ENCODE assay signal across 8 cellular contexts in the genomic region with DNA sequence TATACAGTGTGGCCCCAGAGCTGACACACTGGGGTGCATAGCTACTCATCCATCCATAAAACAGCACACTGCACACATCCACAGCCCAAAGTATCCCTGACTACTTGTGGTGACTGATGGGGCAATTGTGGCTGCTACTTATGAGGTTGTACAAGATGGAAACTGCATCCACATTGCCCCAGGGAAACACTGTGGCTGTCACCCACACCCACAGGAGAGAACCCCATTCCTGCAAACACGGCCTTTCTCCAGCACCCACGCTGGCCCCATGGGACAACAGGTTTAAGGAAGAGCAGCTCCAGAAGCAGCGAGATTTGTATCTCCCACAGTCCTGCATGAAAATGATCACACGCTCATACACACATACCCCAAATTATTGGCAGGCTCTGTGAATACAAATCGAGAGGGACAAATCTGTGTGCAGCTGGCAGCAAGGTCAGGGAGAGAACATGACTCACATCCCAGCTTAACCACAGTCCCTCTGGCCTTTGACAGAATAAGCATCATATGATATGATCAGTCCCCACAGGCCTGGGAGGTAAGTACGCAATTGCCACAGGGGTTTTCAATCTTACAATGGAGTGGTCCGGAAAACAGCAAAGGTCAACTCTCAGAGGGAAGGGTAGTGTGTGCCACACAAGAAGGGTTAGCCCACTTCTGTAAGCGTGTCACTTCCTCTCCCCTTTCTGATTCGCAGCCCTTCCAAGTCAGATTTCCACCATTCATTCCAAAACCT.
A peak's percentile ranks its signal among the peaks of the same experiment; 100 is the strongest.
DNase-seq lines count a peak whose midpoint lies in the region; ATAC-seq and TF ChIP-seq lines count a peak whose summit lies in the region.

No MANE protein-coding gene starts in this region.

- no peaks in the 10 kb centered on the region for H3K4me1 ChIP-seq in H9 (ENCODE audit: insufficient read depth, low read length)
- peaks cover 0 to 5% (median 0%) of the 10 kb centered on the region in 3 donors for H3K4me1 ChIP-seq in esophagus squamous epithelium

- no peaks in the 10 kb centered on the region for H3K9me3 Mint-ChIP-seq in activated CD8-positive, alpha-beta memory T cell treated with anti-CD3 and anti-CD28 coated beads, Interleukin-2, amount 10 ng/mL, durations not matched to agents 7 days and 5 days (ENCODE audit: low read depth)
- no peaks in the 10 kb centered on the region for H3K9me3 Mint-ChIP-seq in memory B cell
- no peaks in the 10 kb centered on the region for H3K9me3 Mint-ChIP-seq in H9

- no peak overlapping the region for H4K5ac ChIP-seq in H9 (ENCODE audit: insufficient read length, low read depth, low read length)

- H2BK15ac ChIP-seq in H9 (ENCODE audit: low read depth, low read length), result no peak overlapping the region

- no peak overlapping the region for H3K4me3 Mint-ChIP-seq in activated CD8-positive, alpha-beta memory T cell treated with anti-CD3 and anti-CD28 coated beads, Interleukin-2, amount 10 ng/mL, durations not matched to agents 7 days and 5 days
- H3K4me3 Mint-ChIP-seq in memory B cell (peak overlapping the region; percentile 29), H9 (no peak overlapping the region)

- H3K23ac ChIP-seq in H9 (ENCODE audit: insufficient read length, low read depth, low read length), result no peak overlapping the region

- H3K4ac ChIP-seq in H9 (ENCODE audit: low read depth, low read length), result no peak overlapping the region

- H2AFZ ChIP-seq in H9 (ENCODE audit: low read length), result no peak overlapping the region

- no peak overlapping the region for H3K4me2 ChIP-seq in H9 (ENCODE audit: insufficient read depth, insufficient read length, low read length)

- TF ChIP-seq POLR2A in esophagus squamous epithelium (IDR thresholded peaks at IDR 0.05), result no peak

- in situ Hi-C loops in KBM-7 (cut with MboI; ENCODE audit: low pct_unique_long_range_greater_than_20kb, low sequenced_read_pairs), result no loop called here

- WGBS in H9 (ENCODE audit: extremely low coverage, insufficient read length, low lambda C conversion rate), result no CpG with 5 or more reads among the region's 9 CpGs
- WGBS in esophagus squamous epithelium, 2 donors, result 66 to 76% methylated on average over 8 to 9 of the region's 9 CpGs

- no peak overlapping the region for H3T11ph ChIP-seq in H9 (ENCODE audit: low read length)

- no peaks in the 10 kb centered on the region for H3K23me2 ChIP-seq in H9 (ENCODE audit: insufficient read length, low read depth, low read length, poor library complexity, severe bottlenecking)

- no peak for TF ChIP-seq CTCF in GM12865 (IDR thresholded peaks at IDR 0.05; ENCODE audit: insufficient read depth, low read depth, low read length, missing control alignments)
- TF ChIP-seq CTCF in H9 (conservative IDR thresholded peaks at IDR 0.05), result no peak
- TF ChIP-seq CTCF in esophagus squamous epithelium (IDR thresholded peaks at IDR 0.05), result no peak

- H2BK12ac ChIP-seq in H9 (ENCODE audit: insufficient read length, low read depth, low read length), result no peak overlapping the region

- H2BK120ac ChIP-seq in H9 (ENCODE audit: low read depth, low read length, poor library complexity, severe bottlenecking), result no peak overlapping the region

- H2AK5ac ChIP-seq in H9 (ENCODE audit: insufficient read length, low read length), result no peak overlapping the region

- H3K4me3 ChIP-seq in GM12865 (ENCODE audit: low read depth, low read length) (no peak overlapping the region), esophagus squamous epithelium (no peak overlapping the region)

- H2BK5ac ChIP-seq in H9 (ENCODE audit: insufficient read length, low read length), result no peak overlapping the region

- H3K27me3 Mint-ChIP-seq in activated CD8-positive, alpha-beta memory T cell treated with anti-CD3 and anti-CD28 coated beads, Interleukin-2, amount 10 ng/mL, durations not matched to agents 7 days and 5 days, result peaks cover under 1% of the 10 kb centered on the region
- H3K27me3 Mint-ChIP-seq in memory B cell (no peaks in the 10 kb centered on the region), H9 (ENCODE audit: low read depth) (no peaks in the 10 kb centered on the region; the same call in 1 of the 2 replicates)

- no peak overlapping the region for H3K18ac ChIP-seq in H9 (ENCODE audit: insufficient read length, low read depth, low read length)

- no peaks in the 10 kb centered on the region for H3K9me3 ChIP-seq in H9 (ENCODE audit: control insufficient read depth, low read depth, low read length)
- H3K9me3 ChIP-seq in esophagus squamous epithelium, result no peaks in the 10 kb centered on the region

- no peak overlapping the region for H3K9ac ChIP-seq in H9 (ENCODE audit: extremely low read depth, insufficient read length, low read length)

- no peaks in the 10 kb centered on the region for H3K79me2 ChIP-seq in H9 (ENCODE audit: insufficient read depth, low read length)

- H2BK20ac ChIP-seq in H9 (ENCODE audit: low read depth, low read length, poor library complexity, severe bottlenecking), result no peak overlapping the region

- ATAC-seq in HG02763 (IDR thresholded peaks at IDR 0.05; ENCODE audit: unreplicated experiment), result peak; percentile 29
- ATAC-seq in activated CD8-positive, alpha-beta memory T cell treated with anti-CD3 and anti-CD28 coated beads, Interleukin-2, amount 10 ng/mL, durations not matched to agents 7 days and 5 days, result peak; percentile 70
- ATAC-seq in memory B cell (ENCODE audit: low read depth), result no peak

- H4K20me1 ChIP-seq in H9 (ENCODE audit: control insufficient read depth, insufficient read depth, insufficient read length), result no peaks in the 10 kb centered on the region

- peaks cover 0 to 60% (median 7%) of the 10 kb centered on the region in 3 donors for H3K36me3 ChIP-seq in esophagus squamous epithelium

- intact Hi-C loops in esophagus squamous epithelium (cut with DNase I), result no loop called here

- CTCF ChIA-PET in activated CD8-positive, alpha-beta memory T cell treated with anti-CD3 and anti-CD28 coated beads, Interleukin-2, amount 10 ng/mL, durations not matched to agents 7 days and 5 days (lab: Charles Lee), result no interaction called here

- peaks cover 15% of the 10 kb centered on the region for H3K4me1 Mint-ChIP-seq in activated CD8-positive, alpha-beta memory T cell treated with anti-CD3 and anti-CD28 coated beads, Interleukin-2, amount 10 ng/mL, durations not matched to agents 7 days and 5 days
- H3K4me1 Mint-ChIP-seq in memory B cell, result peaks cover 46% of the 10 kb centered on the region
- no peaks in the 10 kb centered on the region for H3K4me1 Mint-ChIP-seq in H9

- H3K27me3 ChIP-seq in H9 (ENCODE audit: insufficient read depth, low read length), result no peaks in the 10 kb centered on the region
- no peaks in the 10 kb centered on the region for H3K27me3 ChIP-seq in esophagus squamous epithelium

- H3K27ac ChIP-seq in H9 (ENCODE audit: insufficient read length, low read depth, low read length) (no peak overlapping the region), esophagus squamous epithelium (peak overlapping the region in 1 of 4 donors; percentile 0)

- no peak overlapping the region for H4K8ac ChIP-seq in H9 (replicated peaks; ENCODE audit: insufficient read length, low read depth, low read length)

- peaks cover 4% of the 10 kb centered on the region for H3K36me3 Mint-ChIP-seq in activated CD8-positive, alpha-beta memory T cell treated with anti-CD3 and anti-CD28 coated beads, Interleukin-2, amount 10 ng/mL, durations not matched to agents 7 days and 5 days
- H3K36me3 Mint-ChIP-seq in memory B cell (peaks cover 7% of the 10 kb centered on the region), H9 (ENCODE audit: insufficient read depth in 1 of 3, low read depth in 3 of 3) (peaks cover 0 to 17% (median 10%) of the 10 kb centered on the region in 3 experiments; a peak in 4 of 7 replicates)

- H3K56ac ChIP-seq in H9 (ENCODE audit: insufficient read length, low read depth, low read length), result no peak overlapping the region

- no peak overlapping the region for H3K14ac ChIP-seq in H9 (ENCODE audit: insufficient read depth, low read length)

- H3K79me1 ChIP-seq in H9 (ENCODE audit: insufficient read depth, low read depth, low read length, poor library complexity, severe bottlenecking), result no peaks in the 10 kb centered on the region

- DNase-seq in GM12865 (ENCODE audit: low read depth) (peak; percentile 74), memory B cell (ENCODE audit: low spot score in 2 of 2) (no peak), KBM-7 (no peak), H9 (no peak), esophagus squamous epithelium (lab: John Stamatoyannopoulos, UW) (no peak), NCI-H128 (lab: John Stamatoyannopoulos, UW; ENCODE audit: unreplicated experiment) (no peak)
- DNase-seq in activated CD8-positive, alpha-beta memory T cell treated with anti-CD3 and anti-CD28 coated beads, Interleukin-2, amount 10 ng/mL, durations not matched to agents 7 days and 5 days, result peak; percentile 54

- H3K27ac Mint-ChIP-seq in activated CD8-positive, alpha-beta memory T cell treated with anti-CD3 and anti-CD28 coated beads, Interleukin-2, amount 10 ng/mL, durations not matched to agents 7 days and 5 days, result no peak overlapping the region
- peak overlapping the region; percentile 75 for H3K27ac Mint-ChIP-seq in memory B cell
- H3K27ac Mint-ChIP-seq in H9, result no peak overlapping the region

- no peak overlapping the region for H4K91ac ChIP-seq in H9 (ENCODE audit: insufficient read length, low read depth, low read length)

Comparison
In these comparisons a context has a peak if more than half of its experiments do, and no peak if none do; other contexts are left out.
1. DNase-seq: peak in GM12865 (single experiment) and activated CD8-positive, alpha-beta memory T cell treated with anti-CD3 and anti-CD28 coated beads, Interleukin-2, amount 10 ng/mL, durations not matched to agents 7 days and 5 days (single experiment); none in memory B cell (0 of 2), KBM-7 (single experiment), H9 (single experiment), esophagus squamous epithelium (single experiment) and NCI-H128 (single experiment).